In genomic region chr5:113524927-113525326, GRCh38 we compare ENCODE assay signal across 10 cellular contexts. TPM values are rescaled to one million over a fixed set of nuclear protein-coding genes. Genes with fewer than 3 reads are reported as not detected.
A peak's percentile ranks its signal among the peaks of the same experiment; 100 is the strongest.
DNase-seq lines count a peak whose midpoint lies in the region; ATAC-seq and TF ChIP-seq lines count a peak whose summit lies in the region.
"Had no signal": no experiment of that assay in that cellular context is flagged by ENCODE, and none has a peak within 500 bp of the region (broad histone marks: within the 10 kb centered on the region; RNA-seq: fewer than 3 reads in every experiment).

No MANE protein-coding gene starts in this region.

- TF ChIP-seq POLR2A in spleen (IDR thresholded peaks at IDR 0.05): no peak

- H3K36me3 ChIP-seq in OCI-LY7 (ENCODE audit: insufficient read depth, low read length): peaks cover 60% of the 10 kb centered on the region
- peaks cover 0 to 32% (median 0%) of the 10 kb centered on the region in 6 donors for H3K36me3 ChIP-seq in spleen

- H3K27ac ChIP-seq in OCI-LY7 (ENCODE audit: low read depth, low read length, poor library complexity, severe bottlenecking): peak overlapping the region; percentile 90
- H3K27ac ChIP-seq in spleen: peak overlapping the region in 7 of 8 donors; percentile 38 to 70 (median 60)

- peak; percentile 60 to 69 for ATAC-seq in activated T-cell treated with anti-CD3 and anti-CD28 coated beads, Interleukin-2, amount 50 U/mL, for 4 hours
- ATAC-seq in HG02870 (IDR thresholded peaks at IDR 0.05; ENCODE audit: unreplicated experiment): peak; percentile 53
- ATAC-seq in GM18873 (IDR thresholded peaks at IDR 0.05; ENCODE audit: low FRiP score, unreplicated experiment): no peak

- H3K4me1 ChIP-seq in OCI-LY7 (ENCODE audit: insufficient read depth, low read length, poor library complexity, severe bottlenecking) (peaks cover 49% of the 10 kb centered on the region), spleen (peaks cover 13 to 56% (median 35%) of the 10 kb centered on the region in 6 donors)

- no peaks in the 10 kb centered on the region for H3K27me3 Mint-ChIP-seq in activated T-cell treated with anti-CD3 and anti-CD28 coated beads, Interleukin-2, amount 50 U/mL, for 4 hours (ENCODE audit: low read depth)

- no peak overlapping the region for H3K4me3 Mint-ChIP-seq in activated T-cell treated with anti-CD3 and anti-CD28 coated beads, Interleukin-2, amount 50 U/mL, for 4 hours
- H3K4me3 Mint-ChIP-seq: T-helper 1 cell treated with Interleukin-12 subunit alpha and Interleukin-12 subunit beta and Interleukin-4 antibody, amounts not matched to agents 30 μg/mL and 1 μg/mL, for 36 hours had no signal

- TSS peak; percentile 26 for BruUV-seq in OCI-LY7 (replicated peaks; lab: Mats Ljungman, UMichigan)

- DNase-seq in activated T-cell treated with anti-CD3 and anti-CD28 coated beads, Interleukin-2, amount 50 U/mL, for 4 hours: no peak
- DNase-seq in activated T-cell treated with anti-CD3 and anti-CD28 coated beads, Interleukin-2, amount 50 U/mL, for 48 hours: no peak
- DNase-seq in OCI-LY7 (ENCODE audit: low spot score) (peak; percentile 76), spleen (no peak), GM19240 (ENCODE audit: insufficient read length, low spot score) (no peak), LoVo (ENCODE audit: low spot score) (no peak)
- DNase-seq: dorsolateral prefrontal cortex had no signal

- H3K9me3 ChIP-seq in OCI-LY7 (ENCODE audit: low read length) (peaks cover 4% of the 10 kb centered on the region; the same call in 1 of the 2 replicates), spleen (peaks cover 0 to 2% (median 0%) of the 10 kb centered on the region in 8 donors)

- no peaks in the 10 kb centered on the region for H3K27me3 ChIP-seq in spleen (replicated peaks in 1 of 7)
- H3K27me3 ChIP-seq: dorsolateral prefrontal cortex had no signal

- H3K9me3 Mint-ChIP-seq in activated T-cell treated with anti-CD3 and anti-CD28 coated beads, Interleukin-2, amount 50 U/mL, for 4 hours: no peaks in the 10 kb centered on the region
- H3K9me3 Mint-ChIP-seq: T-helper 1 cell treated with Interleukin-12 subunit alpha and Interleukin-12 subunit beta and Interleukin-4 antibody, amounts not matched to agents 30 μg/mL and 1 μg/mL, for 36 hours had no signal

- H3K4me2 ChIP-seq in OCI-LY7 (ENCODE audit: low read length): peak overlapping the region; percentile 69

- no peaks in the 10 kb centered on the region for H4K20me1 ChIP-seq in OCI-LY7 (ENCODE audit: insufficient read depth, low read length)

- H3K36me3 Mint-ChIP-seq in activated T-cell treated with anti-CD3 and anti-CD28 coated beads, Interleukin-2, amount 50 U/mL, for 4 hours (ENCODE audit: insufficient read depth): peaks cover 19% of the 10 kb centered on the region

- intact Hi-C loops in OCI-LY7 (cut with micrococcal nuclease; ENCODE audit: unreplicated experiment) (loop anchor here (5.0 kb wide), 2 partner anchors 548 to 603 kb away; partner anchors contain the start of genes DCP2 and REEP5), spleen (cut with DNase I; ENCODE audit: low total_unique reads) (no loop called here)

- CTCF ChIA-PET in OCI-LY7 (lab: Charles Lee; ENCODE audit: unreplicated experiment): interaction anchor here (1.0 to 1.6 kb wide), 3 partner anchors 9 to 22 kb away, joined by 3 to 4 read pairs (median 4); partner anchors contain the start of gene YTHDC2

- peak overlapping the region; percentile 43 for H3K4me3 ChIP-seq in OCI-LY7 (ENCODE audit: low read depth, low read length, poor library complexity, severe bottlenecking)
- peak overlapping the region in 1 of 8 donors; percentile 3 for H3K4me3 ChIP-seq in spleen

- POLR2A ChIA-PET in OCI-LY7 (lab: Charles Lee): interaction anchor here (0.7 to 1.7 kb wide), 11 partner anchors 9 to 146 kb away, joined by 3 to 7 read pairs (median 4); partner anchors contain the start of gene YTHDC2

- H3K79me2 ChIP-seq in OCI-LY7 (ENCODE audit: insufficient read depth, low read depth, low read length): peaks cover 96% of the 10 kb centered on the region

- TF ChIP-seq CTCF in OCI-LY7 (conservative IDR thresholded peaks at IDR 0.05; ENCODE audit: low read length) (0 out of 2 replicates have a peak, but pooled peaks have one; percentile 3), spleen (IDR thresholded peaks at IDR 0.05 in 8 of 11, conservative IDR thresholded peaks at IDR 0.05 in 3 of 11) (no peak)

- H2AFZ ChIP-seq in OCI-LY7 (ENCODE audit: low read length): peak overlapping the region; percentile 29; the same call in 1 of the 2 replicates

- peaks cover 36% of the 10 kb centered on the region for H3K4me1 Mint-ChIP-seq in activated T-cell treated with anti-CD3 and anti-CD28 coated beads, Interleukin-2, amount 50 U/mL, for 4 hours (ENCODE audit: low read depth)

- 9 to 22% (median 14%) methylated on average over 2 of the region's 2 CpGs for WGBS in spleen, 5 donors

- no peaks in the 10 kb centered on the region for H3K9me2 ChIP-seq in OCI-LY7 (ENCODE audit: insufficient read depth, low read length)

RNA-seq across cellular contexts. Expression of gene YTHDC2, which starts 11.4 kb away (rescaled TPM):
- 10 to 100 TPM; 22.7 to 25.4 (median 23.9) TPM for total RNA-seq in activated T-cell treated with anti-CD3 and anti-CD28 coated beads, Interleukin-2, amount 50 U/mL, for 4 hours
- 30.6 and 40.3 TPM in 2 replicates for total RNA-seq in OCI-LY7 (2014; rRNA removed; shearing (Covaris generic))
- 59.6 and 60.1 TPM in 2 replicates for total RNA-seq in OCI-LY7 (2022)
- 10 to 100 TPM; 27.9 to 52.2 (median 38.6) TPM for total RNA-seq in spleen
- polyA plus RNA-seq in spleen: 10 to 100 TPM in 2 of 3 donors, 1 to 10 TPM in 1; 9.3 to 12.6 (median 12.1) TPM

RNA-seq across cellular contexts. Expression of gene MCC, which starts 36.7 kb away (rescaled TPM):
- total RNA-seq in activated T-cell treated with anti-CD3 and anti-CD28 coated beads, Interleukin-2, amount 50 U/mL, for 4 hours: 1 to 10 TPM; 1.2 to 2.9 (median 2.5) TPM
- total RNA-seq in OCI-LY7 (2014; rRNA removed; shearing (Covaris generic)): 0.18 TPM in 1 of 2 replicates, not detected in the other
- 0.04 and 0.25 TPM in 2 replicates for total RNA-seq in OCI-LY7 (2022)
- total RNA-seq in spleen: 10 to 100 TPM; 13.9 to 32.8 (median 17.6) TPM
- 1 to 10 TPM; 1.3 to 2.1 (median 1.6) TPM for polyA plus RNA-seq in spleen
